In genomic region chr1:63321788-63322247, GRCh38 we compare ENCODE assay signal across 8 cellular contexts. TPM values are rescaled to one million over a fixed set of nuclear protein-coding genes. Genes with fewer than 3 reads are reported as not detected.
DNase-seq lines count a peak whose midpoint lies in the region; ATAC-seq, FAIRE-seq and TF ChIP-seq lines count a peak whose summit lies in the region.

No MANE protein-coding gene starts in this region.

- peaks cover 97% of the 10 kb centered on the region for H3K27me3 Mint-ChIP-seq in nephron (ENCODE audit: low read depth)

- H3K36me3 Mint-ChIP-seq in nephron (ENCODE audit: low read depth) = no peaks in the 10 kb centered on the region

- H3K4me3 Mint-ChIP-seq in nephron = peak overlapping the region; percentile 81 to 86 (median 86)

- no peak for FAIRE-seq in H54 (lab: Jason Lieb, UNC)

- H3K27ac Mint-ChIP-seq in nephron = no peak overlapping the region

- peaks cover 7% of the 10 kb centered on the region for H3K9me3 Mint-ChIP-seq in nephron

- DNase-seq in GM10266 (ENCODE audit: extremely low spot score) = peak; percentile 66
- DNase-seq in central memory CD4-positive, alpha-beta T cell = peak; percentile 18
- no peak for DNase-seq in GF-D8 (lab: John Stamatoyannopoulos, UW)
- DNase-seq in H54 (ENCODE audit: insufficient read length, low spot score) = no peak
- no peak for DNase-seq in ureter (ENCODE audit: low spot score)

- TF ChIP-seq POLR2A in H54 (IDR thresholded peaks at IDR 0.05; ENCODE audit: low read depth, low read length) = no peak

- ATAC-seq in HG03025 (IDR thresholded peaks at IDR 0.05; ENCODE audit: low FRiP score, unreplicated experiment) (peak; percentile 30), GM18868 (IDR thresholded peaks at IDR 0.05; ENCODE audit: unreplicated experiment) (no peak)

- H3K4me1 Mint-ChIP-seq in nephron = peaks cover 43% of the 10 kb centered on the region

- TF ChIP-seq CTCF in GM10266 (IDR thresholded peaks at IDR 0.05; ENCODE audit: control insufficient read depth, insufficient read depth, low read depth, missing control alignments) (no peak), nephron (IDR thresholded peaks at IDR 0.05; ENCODE audit: unreplicated experiment in 3 of 3) (no peak)

RNA-seq across cellular contexts. Expression of gene FOXD3, which starts 0.5 kb away (rescaled TPM):
- not detected for total RNA-seq in ureter

RNA-seq across cellular contexts. Expression of gene ALG6, which starts 45.6 kb away (rescaled TPM):
- 14.4 TPM for total RNA-seq in ureter

Comparison
In these comparisons a context has a peak if more than half of its experiments do, and no peak if none do; other contexts are left out.
1. DNase-seq: peak in GM10266 (single experiment) and central memory CD4-positive, alpha-beta T cell (single experiment); none in GF-D8 (single experiment), H54 (single experiment) and ureter (single experiment).